In the genomic region with DNA sequence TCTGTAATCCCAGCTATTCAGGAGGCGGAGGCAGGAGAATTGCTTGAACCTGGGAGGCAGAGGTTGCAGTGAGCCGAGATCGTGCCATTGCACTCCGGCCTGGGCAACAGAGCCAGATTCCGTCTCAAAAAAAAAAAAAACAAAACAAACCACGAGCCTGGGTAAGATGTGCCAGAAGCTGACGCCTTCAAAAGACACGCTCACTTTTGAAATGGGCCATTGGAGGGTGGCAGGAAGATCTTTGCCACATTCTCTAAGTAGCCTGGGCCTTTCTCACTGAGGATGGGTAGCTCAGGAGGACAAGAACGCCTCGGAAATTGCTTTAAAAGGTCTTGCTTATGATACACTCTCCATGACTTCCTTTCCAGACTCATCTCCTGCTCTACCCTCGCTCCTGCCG, we compare ENCODE assay signal across 28 cellular contexts.
"Had no signal": no experiment of that assay in that cellular context is flagged by ENCODE, and none has a peak within 500 bp of the region (broad histone marks: within the 10 kb centered on the region; RNA-seq: fewer than 3 reads in every experiment).

No MANE protein-coding gene starts in this region.

- H3K27ac ChIP-seq: ascending aorta, cardiac muscle cell, colonic mucosa, epithelial cell of prostate, foreskin keratinocyte, gastrocnemius medialis, heart right ventricle had no signal

- DNase-seq: activated CD4-positive, alpha-beta memory T cell treated with anti-CD3 and anti-CD28 coated beads, Interleukin-2, amount 10 ng/mL, durations not matched to agents 7 days and 5 days; activated CD4-positive, alpha-beta T cell treated with anti-CD3 and anti-CD28 coated beads for 4 hours; activated CD4-positive, alpha-beta T cell treated with anti-CD3 and anti-CD28 coated beads, Interleukin-2, amount 10 ng/mL, durations not matched to agents 7 days and 5 days; activated CD4-positive, alpha-beta T cell treated with anti-CD3 and anti-CD28 coated beads, Interleukin-2, amount 50 U/mL, for 4 hours; activated CD4-positive, CD25-positive, alpha-beta regulatory T cell; activated CD4-positive, CD25-positive, alpha-beta regulatory T cell treated with anti-CD3 and anti-CD28 coated beads, Interleukin-2, amount 50 U/mL, for 72 hours; activated CD8-positive, alpha-beta memory T cell treated with anti-CD3 and anti-CD28 coated beads, Interleukin-2, amount 50 U/mL, for 48 hours; activated gamma-delta T cell; activated naive CD4-positive, alpha-beta T cell; activated naive CD4-positive, alpha-beta T cell treated with anti-CD3 and anti-CD28 coated beads, Interleukin-2, amount 10 ng/mL, durations not matched to agents 7 days and 5 days; activated naive CD8-positive, alpha-beta T cell treated with anti-CD3 and anti-CD28 coated beads, Interleukin-2, amount 10 ng/mL, durations not matched to agents 7 days and 5 days; activated T-cell treated with anti-CD3 and anti-CD28 coated beads for 4 hours; activated T-cell treated with anti-CD3 and anti-CD28 coated beads, Interleukin-2, amount 50 U/mL, for 24 hours; activated T-cell treated with anti-CD3 and anti-CD28 coated beads, Interleukin-2, amount 50 U/mL, for 72 hours; central memory CD4-positive, alpha-beta T cell; cerebellar nuclear complex; colonic mucosa; effector CD8-positive, alpha-beta T cell; esophagus squamous epithelium; foreskin keratinocyte; gastrocnemius medialis; heart right ventricle; T-helper 1 cell; T-helper 2 cell had no signal

- H3K36me3 ChIP-seq: ascending aorta, breast epithelium, cardiac muscle cell, colonic mucosa, gastrocnemius medialis, heart right ventricle had no signal

- H3K4me3 ChIP-seq: ascending aorta, breast epithelium, cardiac muscle cell, colonic mucosa, esophagus squamous epithelium, gastrocnemius medialis, heart right ventricle had no signal

- H3K4me1 ChIP-seq: ascending aorta had no signal

- H3K27me3 ChIP-seq: ascending aorta, breast epithelium, cardiac muscle cell, colonic mucosa, esophagus squamous epithelium, foreskin keratinocyte, gastrocnemius medialis, heart right ventricle had no signal

- H3K9me3 ChIP-seq: ascending aorta, breast epithelium, colonic mucosa, esophagus squamous epithelium, gastrocnemius medialis, heart right ventricle had no signal
